In genomic region chr13:52201439-52202193, GRCh38 we compare ENCODE assay signal across 8 cellular contexts. TPM values are rescaled to one million over a fixed set of nuclear protein-coding genes. Genes with fewer than 3 reads are reported as not detected.
DNase-seq lines count a peak whose midpoint lies in the region; ATAC-seq and TF ChIP-seq lines count a peak whose summit lies in the region.
"Not testable (repeated sequence)": the region's sequence is repeated elsewhere in the genome, so short reads cannot be mapped to it uniquely, and the experiment has no call there.

No MANE protein-coding gene starts in this region.

- H3K27ac ChIP-seq in GM23338 (ENCODE audit: low read depth); RWPE2 (ENCODE audit: poor library complexity, severe bottlenecking); adrenal gland; fibroblast of lung (ENCODE audit: insufficient read depth, low read length); right lobe of liver: not testable (repeated sequence)

- H3K4me3 ChIP-seq in GM23338; RWPE2 (ENCODE audit: severe bottlenecking); adrenal gland; fibroblast of lung (replicated peaks in 1 of 4; ENCODE audit: control extremely low read depth in 1 of 4, insufficient read depth in 1 of 4, low read depth in 3 of 4, low read length in 4 of 4); right lobe of liver: not testable (repeated sequence)

- not testable (repeated sequence) for H3K36me3 ChIP-seq in GM23338 (ENCODE audit: insufficient read depth); RWPE2 (ENCODE audit: low read depth); adrenal gland (replicated peaks in 1 of 2); fibroblast of lung (ENCODE audit: control insufficient read depth, insufficient read depth, low read length); right lobe of liver

- ATAC-seq in GM23338, result peak; percentile 78
- ATAC-seq in RWPE2 (ENCODE audit: low read depth), result peak; percentile 60; the same call in 1 of the 3 replicates
- ATAC-seq in right lobe of liver, result peak; percentile 75 to 89 (median 78)

- H3K36me3 Mint-ChIP-seq in GM23338 (ENCODE audit: low read depth), result not testable (repeated sequence)

- H3K27me3 ChIP-seq in GM23338 (ENCODE audit: insufficient read depth); RWPE2 (ENCODE audit: insufficient read depth, poor library complexity, severe bottlenecking); adrenal gland; fibroblast of lung (ENCODE audit: control insufficient read depth, insufficient read depth, low read length); right lobe of liver: not testable (repeated sequence)

- not testable (repeated sequence) for H3K9ac ChIP-seq in fibroblast of lung (ENCODE audit: insufficient read depth, low read length)

- intact Hi-C loops in adrenal gland (cut with DNase I); right lobe of liver (cut with DNase I): not testable (repeated sequence)

- not testable (repeated sequence) for TF ChIP-seq POLR2A in adrenal gland (IDR thresholded peaks at IDR 0.05); right lobe of liver (IDR thresholded peaks at IDR 0.05)

- H3K4me1 Mint-ChIP-seq in GM23338, result not testable (repeated sequence)

- not testable (repeated sequence) for H3K27me3 Mint-ChIP-seq in GM23338 (ENCODE audit: insufficient read depth, low read depth, poor library complexity)

- H3K4me2 ChIP-seq in GM23338; fibroblast of lung (ENCODE audit: extremely low read depth, insufficient read depth, low read length): not testable (repeated sequence)

- TF ChIP-seq CTCF in GM23338 (conservative IDR thresholded peaks at IDR 0.05; ENCODE audit: low read depth in 2 of 2) (peak; percentile 39 to 61), RWPE2 (IDR thresholded peaks at IDR 0.05; ENCODE audit: poor library complexity, severe bottlenecking) (peak; percentile 37), adrenal gland (IDR thresholded peaks at IDR 0.05) (peak; percentile 9 to 49 (median 37)), fibroblast of lung (conservative IDR thresholded peaks at IDR 0.05 in 1 of 2, IDR thresholded peaks at IDR 0.05 in 1 of 2; ENCODE audit: low read depth in 1 of 2, low read length in 2 of 2) (peak; percentile 28 to 31), right lobe of liver (IDR thresholded peaks at IDR 0.05) (peak; percentile 33 to 52 (median 45))

- 35 to 46% (median 39%) methylated on average over 12 of the region's 12 CpGs for WGBS in adrenal gland, 4 donors
- WGBS in right lobe of liver (ENCODE audit: insufficient coverage, low coverage, low lambda C conversion rate, missing lambda C conversion rate), result 43% methylated on average over 10 of the region's 12 CpGs

- H3F3A ChIP-seq in GM23338 (replicated peaks; ENCODE audit: low read depth), result not testable (repeated sequence)

- not testable (repeated sequence) for H3K79me2 ChIP-seq in GM23338 (replicated peaks; ENCODE audit: insufficient read depth); fibroblast of lung (ENCODE audit: control insufficient read depth, insufficient read depth, low read length)

- not testable (repeated sequence) for H3K4me3 Mint-ChIP-seq in GM23338

- H3K4me1 ChIP-seq in GM23338 (ENCODE audit: insufficient read depth); RWPE2 (ENCODE audit: insufficient read depth, poor library complexity, severe bottlenecking); adrenal gland (replicated peaks in 1 of 2); fibroblast of lung (ENCODE audit: control insufficient read depth, extremely low read depth, insufficient read depth, low read length); right lobe of liver: not testable (repeated sequence)

- H2AFZ ChIP-seq in GM23338; fibroblast of lung (ENCODE audit: low read length): not testable (repeated sequence)

- H3K27ac Mint-ChIP-seq in GM23338, result not testable (repeated sequence)

- peak; percentile 46 for DNase-seq in DMS153 (lab: John Stamatoyannopoulos, UW)
- peak; percentile 60 for DNase-seq in GM23338 (ENCODE audit: low spot score)
- peak; percentile 35 for DNase-seq in NCI-H1092 (lab: John Stamatoyannopoulos, UW)
- DNase-seq in RWPE2 (ENCODE audit: low spot score); right lobe of liver: not testable (repeated sequence)
- peak in 2 of 7 donors; percentile 27 to 36 for DNase-seq in adrenal gland
- peak; percentile 45 to 74 for DNase-seq in fibroblast of lung (ENCODE audit: low read depth in 2 of 2)
- peak in 4 of 6 experiments; percentile 10 to 49 (median 36) for DNase-seq in stimulated activated naive CD4-positive, alpha-beta T cell (lab: John Stamatoyannopoulos, UW)

- not testable (repeated sequence) for H4K20me1 ChIP-seq in GM23338 (replicated peaks; ENCODE audit: insufficient read depth); fibroblast of lung (ENCODE audit: control insufficient read depth, extremely low read depth, insufficient read depth, low read length)

- H3K9me3 Mint-ChIP-seq in GM23338, result not testable (repeated sequence)

- not testable (repeated sequence) for H3K9me3 ChIP-seq in RWPE2 (ENCODE audit: severe bottlenecking); adrenal gland (replicated peaks in 1 of 3); fibroblast of lung (ENCODE audit: control insufficient read depth, insufficient read depth, low read depth, low read length); right lobe of liver

- H3K9me2 ChIP-seq in GM23338 (ENCODE audit: insufficient read depth), result not testable (repeated sequence)

RNA-seq across cellular contexts. Expression of gene NEK3, which starts 42.2 kb away (rescaled TPM):
- total RNA-seq in GM23338 (2014; rRNA removed; shearing (Covaris generic)), result 26.6 and 26.7 TPM in 2 replicates
- polyA plus RNA-seq in GM23338 (2016; fragmentation: Nextera tagmentation; extraction: Ambion mirVana) (26.8 and 27.9 TPM in 2 replicates), adrenal gland (10 to 100 TPM in 2 of 3 donors, 1 to 10 TPM in 1; 6.4 to 56.4 (median 26.7) TPM), fibroblast of lung (12.7 and 12.8 TPM in 2 replicates)
- total RNA-seq in adrenal gland (10 to 100 TPM in 3 of 8 donors, 1 to 10 TPM in 5; 3.0 to 16.2 (median 6.8) TPM), fibroblast of lung (11.6 and 20.8 TPM in 2 replicates), right lobe of liver (1 to 10 TPM; 4.5 to 7.1 (median 6.2) TPM)
- polyA plus RNA-seq in fibroblast of lung (2012), result 7.8 and 21.3 TPM in 2 replicates
- polyA minus RNA-seq in fibroblast of lung (ENCODE audit: low replicate concordance), result 5.2 and 5.3 TPM in 2 replicates
